9 cellular contexts compared by ENCODE assay signal in genomic region chr19:35746556-35746955, GRCh38. TPM values are rescaled to one million over a fixed set of nuclear protein-coding genes. Genes with fewer than 3 reads are reported as not detected.
DNase-seq lines count a peak whose midpoint lies in the region; ATAC-seq and TF ChIP-seq lines count a peak whose summit lies in the region.
"Had no signal": no experiment of that assay in that cellular context is flagged by ENCODE, and none has a peak within 500 bp of the region (broad histone marks: within the 10 kb centered on the region; RNA-seq: fewer than 3 reads in every experiment).

No MANE protein-coding gene starts in this region.

- H3K4me1 ChIP-seq in BLaER1 treated with 17β-estradiol and CSF1 and Interleukin-3, amounts not matched to agents 10 nM and 100 nM = peaks cover 61 to 78% (median 76%) of the 10 kb centered on the region in 10 experiments
- peaks cover 2 to 22% of the 10 kb centered on the region in 2 donors for H3K4me1 ChIP-seq in breast epithelium

- no peak for ATAC-seq in naive thymus-derived CD8-positive, alpha-beta T cell
- ATAC-seq in HG02798 (IDR thresholded peaks at IDR 0.05; ENCODE audit: poor library complexity, unreplicated experiment) = no peak

- in situ Hi-C loops in ACHN (cut with HindIII; ENCODE audit: low pct_ligation_motif_present, low pct_unique_long_range_greater_than_20kb, low sequenced_read_pairs) = no loop called here

- H3K36me3 ChIP-seq in BLaER1 treated with 17β-estradiol and CSF1 and Interleukin-3, amounts not matched to agents 10 nM and 100 nM = peaks cover 0 to 11% (median 3%) of the 10 kb centered on the region in 11 experiments; a peak in 6 of 22 replicates
- no peaks in the 10 kb centered on the region for H3K36me3 ChIP-seq in breast epithelium

- H3K4me1 Mint-ChIP-seq in IgD-negative memory B cell = peaks cover 20 to 47% (median 42%) of the 10 kb centered on the region in 3 donors
- peaks cover 30 to 73% (median 62%) of the 10 kb centered on the region in 4 donors for H3K4me1 Mint-ChIP-seq in naive thymus-derived CD8-positive, alpha-beta T cell

- peak overlapping the region; percentile 81 to 98 (median 94); a peak in 21 of 22 replicates for H3K27ac ChIP-seq in BLaER1 treated with 17β-estradiol and CSF1 and Interleukin-3, amounts not matched to agents 10 nM and 100 nM
- H3K27ac ChIP-seq in breast epithelium = peak overlapping the region in 1 of 2 donors; percentile 100

- H3K4me3 Mint-ChIP-seq in IgD-negative memory B cell = peak overlapping the region; percentile 96 to 100 (median 100)
- H3K4me3 Mint-ChIP-seq in naive thymus-derived CD8-positive, alpha-beta T cell = peak overlapping the region; percentile 91 to 99 (median 97)

- TF ChIP-seq CTCF in breast epithelium (IDR thresholded peaks at IDR 0.05) = no peak

- H3K4me2 ChIP-seq in BLaER1 treated with 17β-estradiol and CSF1 and Interleukin-3, amounts not matched to agents 10 nM and 100 nM = peak overlapping the region; percentile 90 to 99 (median 95)

- peak overlapping the region in 1 of 3 donors; percentile 39 for H3K27ac Mint-ChIP-seq in IgD-negative memory B cell
- peak overlapping the region in 6 of 10 donors; percentile 83 to 99 (median 99) for H3K27ac Mint-ChIP-seq in naive thymus-derived CD8-positive, alpha-beta T cell

- TF ChIP-seq POLR2A in breast epithelium (IDR thresholded peaks at IDR 0.05) = no peak

- DNase-seq in breast epithelium (ENCODE audit: low spot score in 2 of 2) (no peak), NCI-H82 (lab: John Stamatoyannopoulos, UW) (no peak), RKO (ENCODE audit: low spot score) (no peak), ACHN (no peak)
- no peak for DNase-seq in naive thymus-derived CD8-positive, alpha-beta T cell
- DNase-seq: NCI-H748 treated with DMSO at 0.1 percent for 48 hours had no signal

- H3K27me3 Mint-ChIP-seq in IgD-negative memory B cell = no peaks in the 10 kb centered on the region
- no peaks in the 10 kb centered on the region for H3K27me3 Mint-ChIP-seq in naive thymus-derived CD8-positive, alpha-beta T cell

- peak overlapping the region; percentile 74 to 98 (median 88) for H3K4me3 ChIP-seq in BLaER1 treated with 17β-estradiol and CSF1 and Interleukin-3, amounts not matched to agents 10 nM and 100 nM
- H3K4me3 ChIP-seq in breast epithelium = peak overlapping the region in 2 of 3 donors; percentile 97 to 98

- H3K9me3 Mint-ChIP-seq in IgD-negative memory B cell = no peaks in the 10 kb centered on the region
- no peaks in the 10 kb centered on the region for H3K9me3 Mint-ChIP-seq in naive thymus-derived CD8-positive, alpha-beta T cell

- H3K9me3 ChIP-seq in BLaER1 treated with 17β-estradiol and CSF1 and Interleukin-3, amounts not matched to agents 10 nM and 100 nM (replicated peaks in 1 of 11) = peaks cover 0 to 6% (median 0%) of the 10 kb centered on the region in 11 experiments; a peak in 2 of 22 replicates
- H3K9me3 ChIP-seq in breast epithelium = no peaks in the 10 kb centered on the region

- H4K20me1 ChIP-seq in BLaER1 treated with 17β-estradiol and CSF1 and Interleukin-3, amounts not matched to agents 10 nM and 100 nM = 0 out of 22 replicates have a peak, but pooled peaks cover 0 to 2% (median 0%) of the 10 kb centered on the region in 11 experiments

- peaks cover 8% of the 10 kb centered on the region for H3K36me3 Mint-ChIP-seq in IgD-negative memory B cell
- peaks cover 5 to 6% (median 5%) of the 10 kb centered on the region in 3 donors for H3K36me3 Mint-ChIP-seq in naive thymus-derived CD8-positive, alpha-beta T cell

- no peaks in the 10 kb centered on the region for H3K27me3 ChIP-seq in BLaER1 treated with 17β-estradiol and CSF1 and Interleukin-3, amounts not matched to agents 10 nM and 100 nM
- no peaks in the 10 kb centered on the region for H3K27me3 ChIP-seq in breast epithelium

- POLR2A ChIA-PET in naive thymus-derived CD8-positive, alpha-beta T cell (lab: Charles Lee) = interaction anchor here (5.2 kb wide), 1 partner anchor 9 kb away, joined by 36 read pairs; the partner anchor contains the start of gene HSPB6

- intact Hi-C loops in breast epithelium (cut with DNase I; ENCODE audit: low total_unique reads) = no loop called here

- H3K9ac ChIP-seq in BLaER1 treated with 17β-estradiol and CSF1 and Interleukin-3, amounts not matched to agents 10 nM and 100 nM = peak overlapping the region; percentile 85 to 97 (median 93)

RNA-seq across cellular contexts. Expression of gene PSENEN, which starts 1.1 kb away (rescaled TPM):
- polyA plus RNA-seq in IgD-negative memory B cell = 85.0 TPM
- total RNA-seq in breast epithelium = 10 to 100 TPM; 37.4 to 54.1 (median 54.0) TPM
- total RNA-seq in naive thymus-derived CD8-positive, alpha-beta T cell = 10 to 100 TPM; 23.0 to 26.2 TPM
- 10 to 100 TPM; 68.7 to 76.5 (median 71.2) TPM for polyA plus RNA-seq in naive thymus-derived CD8-positive, alpha-beta T cell

RNA-seq across cellular contexts. Expression of gene U2AF1L4, which starts 1.3 kb away (rescaled TPM):
- polyA plus RNA-seq in IgD-negative memory B cell = 74.8 TPM
- 10 to 100 TPM; 15.7 to 37.5 (median 19.5) TPM for total RNA-seq in breast epithelium
- 10 to 100 TPM; 52.7 to 53.1 TPM for total RNA-seq in naive thymus-derived CD8-positive, alpha-beta T cell
- polyA plus RNA-seq in naive thymus-derived CD8-positive, alpha-beta T cell = 10 to 100 TPM; 43.1 to 93.1 (median 76.6) TPM

RNA-seq across cellular contexts. Expression of gene LIN37, which starts 1.8 kb away (rescaled TPM):
- 8.2 TPM for polyA plus RNA-seq in IgD-negative memory B cell
- total RNA-seq in breast epithelium = 10 to 100 TPM; 12.8 to 15.4 (median 14.2) TPM
- 10 to 100 TPM; 14.0 to 16.6 TPM for total RNA-seq in naive thymus-derived CD8-positive, alpha-beta T cell
- polyA plus RNA-seq in naive thymus-derived CD8-positive, alpha-beta T cell = 10 to 100 TPM in 1 of 3 donors, 1 to 10 TPM in 2; 5.4 to 15.5 (median 8.1) TPM

RNA-seq across cellular contexts. Expression of gene IGFLR1, which starts 4.3 kb away (rescaled TPM):
- polyA plus RNA-seq in IgD-negative memory B cell = 140 TPM
- total RNA-seq in breast epithelium = 10 to 100 TPM in 2 of 3 donors, 1 to 10 TPM in 1; 8.8 to 16.1 (median 14.1) TPM
- total RNA-seq in naive thymus-derived CD8-positive, alpha-beta T cell = 10 to 100 TPM; 79.8 to 82.5 TPM
- 10 to 100 TPM; 70.2 to 92.7 (median 92.6) TPM for polyA plus RNA-seq in naive thymus-derived CD8-positive, alpha-beta T cell

RNA-seq across cellular contexts. Expression of gene HSPB6, which starts 10.3 kb away (rescaled TPM):
- polyA plus RNA-seq in IgD-negative memory B cell = not detected
- total RNA-seq in breast epithelium = 100 to 1,000 TPM in 1 of 3 donors, 10 to 100 TPM in 2; 31.0 to 144 (median 81.9) TPM
- total RNA-seq in naive thymus-derived CD8-positive, alpha-beta T cell = not detected
- polyA plus RNA-seq in naive thymus-derived CD8-positive, alpha-beta T cell = not detected
